In the genomic region with DNA sequence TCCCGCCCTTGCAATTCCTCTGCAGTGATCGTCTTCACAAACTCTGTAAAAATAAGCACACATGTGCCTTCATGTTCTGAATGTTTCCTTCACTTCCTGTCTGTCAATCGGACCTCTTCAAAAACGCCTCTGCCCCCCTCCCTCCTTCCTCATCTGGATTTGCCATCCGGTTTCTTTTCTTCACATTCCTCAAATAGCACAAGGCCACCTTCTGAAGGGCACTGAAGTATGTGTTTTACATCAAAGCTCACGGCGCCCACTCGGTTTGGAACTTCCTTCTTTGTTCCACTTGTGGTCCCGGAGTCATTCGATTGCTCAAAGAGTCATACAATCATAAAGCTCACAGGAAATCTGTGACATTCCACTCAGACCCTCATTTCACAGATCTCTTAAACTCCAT, we compare ENCODE assay signal across 14 cellular contexts.
DNase-seq lines count a peak whose midpoint lies in the region; ATAC-seq and TF ChIP-seq lines count a peak whose summit lies in the region.
"Had no signal": no experiment of that assay in that cellular context is flagged by ENCODE, and none has a peak within 500 bp of the region (broad histone marks: within the 10 kb centered on the region; RNA-seq: fewer than 3 reads in every experiment).

No MANE protein-coding gene starts in this region.

- WGBS in IMR-90 (ENCODE audit: extremely low coverage in 2 of 2, insufficient read length in 1 of 2), 2 experiments: 0% methylated on average over 2 of the region's 10 CpGs; no CpG with 5 or more reads in 1 of the 2 experiments

- no peak overlapping the region for H4K91ac ChIP-seq in IMR-90 (ENCODE audit: insufficient read depth, low read depth, low read length)

- ATAC-seq in IMR-90 (ENCODE audit: low read depth): no peak
- peak; percentile 52 for ATAC-seq in left lung
- peak; percentile 44 for ATAC-seq in upper lobe of right lung
- ATAC-seq in GM21423 (IDR thresholded peaks at IDR 0.05; ENCODE audit: unreplicated experiment): no peak
- ATAC-seq: HCT116, HepG2 had no signal

- H3K79me1 ChIP-seq in IMR-90 (ENCODE audit: low read depth in 1 of 2, low read length in 2 of 2): no peaks in the 10 kb centered on the region

- no peak overlapping the region for H3K18ac ChIP-seq in IMR-90 (ENCODE audit: low read depth, low read length)

- no peaks in the 10 kb centered on the region for H3K27me3 ChIP-seq in BLaER1
- no peaks in the 10 kb centered on the region for H3K27me3 ChIP-seq in IMR-90 (ENCODE audit: control insufficient read depth, insufficient read depth, low read length)
- no peaks in the 10 kb centered on the region for H3K27me3 ChIP-seq in left lung
- no peaks in the 10 kb centered on the region for H3K27me3 ChIP-seq in upper lobe of right lung

- H2AFZ ChIP-seq in IMR-90 (replicated peaks; ENCODE audit: low read length, poor library complexity): peak overlapping the region; percentile 70

- TF ChIP-seq POLR2A in IMR-90 (IDR thresholded peaks at IDR 0.05; ENCODE audit: low read depth, low read length): no peak

- H2AK5ac ChIP-seq in IMR-90 (ENCODE audit: low read depth, low read length): no peak overlapping the region

- no peak overlapping the region for H4K8ac ChIP-seq in IMR-90 (ENCODE audit: low read depth in 2 of 2, low read length in 2 of 2)

- DNase-seq in IMR-90: no peak
- no peak for DNase-seq in left lung
- DNase-seq in upper lobe of right lung: no peak
- no peak for DNase-seq in SW480 (ENCODE audit: low spot score)
- DNase-seq: Caco-2; CD4-positive, alpha-beta T cell; GOT3; H7; HFFc6 had no signal

- BruUV-seq in IMR-90 (replicated peaks; lab: Mats Ljungman, UMichigan): no TSS peak

- peak overlapping the region; percentile 66 for H3K4me2 ChIP-seq in BLaER1
- no peak overlapping the region for H3K4me2 ChIP-seq in IMR-90 (ENCODE audit: low read depth, low read length)

- TF ChIP-seq RAD21 in IMR-90 (IDR thresholded peaks at IDR 0.05; ENCODE audit: low read length): no peak

- no peak overlapping the region for H3K56ac ChIP-seq in IMR-90 (ENCODE audit: extremely low read depth, insufficient read depth, low read length)

- TF ChIP-seq CTCF in IMR-90 (conservative IDR thresholded peaks at IDR 0.05; ENCODE audit: low read depth, low read length) (no peak), left lung (IDR thresholded peaks at IDR 0.05) (no peak), upper lobe of right lung (IDR thresholded peaks at IDR 0.05) (no peak)

- H3K9me1 ChIP-seq in IMR-90 (ENCODE audit: insufficient read depth, low read length): no peaks in the 10 kb centered on the region

- H3K4me3 ChIP-seq in BLaER1 (no peak overlapping the region), IMR-90 (ENCODE audit: insufficient read depth, low read depth, low read length) (no peak overlapping the region), left lung (no peak overlapping the region), upper lobe of right lung (no peak overlapping the region)

- no peak overlapping the region for H3K9ac ChIP-seq in BLaER1
- H3K9ac ChIP-seq in IMR-90 (ENCODE audit: low read depth, low read length): no peak overlapping the region

- POLR2A ChIA-PET in IMR-90 (lab: Charles Lee; ENCODE audit: unreplicated experiment): no interaction called here

- no peak overlapping the region for H3K14ac ChIP-seq in IMR-90 (replicated peaks; ENCODE audit: low read depth, low read length)

- H3K4me1 ChIP-seq in BLaER1: peaks cover 12% of the 10 kb centered on the region
- H3K4me1 ChIP-seq in IMR-90 (ENCODE audit: control insufficient read depth, insufficient read depth, low read length): no peaks in the 10 kb centered on the region
- no peaks in the 10 kb centered on the region for H3K4me1 ChIP-seq in left lung
- H3K4me1 ChIP-seq in upper lobe of right lung: no peaks in the 10 kb centered on the region
- H3K4me1 ChIP-seq: Caco-2 had no signal

- H4K20me1 ChIP-seq in BLaER1: no peaks in the 10 kb centered on the region
- no peaks in the 10 kb centered on the region for H4K20me1 ChIP-seq in IMR-90 (ENCODE audit: insufficient read depth, low read length)

- no peak overlapping the region for H2BK5ac ChIP-seq in IMR-90 (ENCODE audit: low read depth, low read length, poor library complexity, severe bottlenecking)

- dilution Hi-C loops in IMR-90 (cut with HindIII; ENCODE audit: low sequenced_read_pairs, unreplicated experiment): no loop called here

- H3K23ac ChIP-seq in IMR-90 (ENCODE audit: low read depth, low read length): no peak overlapping the region

- in situ Hi-C loops in IMR-90 (cut with MboI; ENCODE audit: low sequenced_read_pairs): no loop called here

- H2BK20ac ChIP-seq in IMR-90 (ENCODE audit: low read depth, low read length): no peak overlapping the region

- H3K27ac ChIP-seq in BLaER1 (no peak overlapping the region; the same call in 1 of the 2 replicates), IMR-90 (ENCODE audit: insufficient read depth, low read length) (no peak overlapping the region), left lung (no peak overlapping the region), upper lobe of right lung (no peak overlapping the region)
- H3K27ac ChIP-seq: C4-2B had no signal

- CTCF ChIA-PET in IMR-90 (lab: Yijun Ruan, JAX): no interaction called here

- H3K4ac ChIP-seq in IMR-90 (ENCODE audit: low read depth, low read length): no peak overlapping the region

- no peak overlapping the region for H2BK120ac ChIP-seq in IMR-90 (ENCODE audit: low read depth, low read length)

- H2BK15ac ChIP-seq in IMR-90 (ENCODE audit: low read depth, low read length): no peak overlapping the region

- H2AK9ac ChIP-seq in IMR-90 (replicated peaks; ENCODE audit: low read depth, low read length, poor library complexity): no peak overlapping the region

- H3K9me3 ChIP-seq in BLaER1 (no peaks in the 10 kb centered on the region), IMR-90 (ENCODE audit: control insufficient read depth, insufficient read depth, low read length) (peaks cover 34% of the 10 kb centered on the region), left lung (no peaks in the 10 kb centered on the region), upper lobe of right lung (no peaks in the 10 kb centered on the region)
- H3K9me3 ChIP-seq: Caco-2 had no signal

- H4K5ac ChIP-seq in IMR-90 (ENCODE audit: low read depth, low read length): no peak overlapping the region

- H3K36me3 ChIP-seq in BLaER1 (no peaks in the 10 kb centered on the region), IMR-90 (ENCODE audit: control insufficient read depth, insufficient read depth, low read length) (no peaks in the 10 kb centered on the region), left lung (no peaks in the 10 kb centered on the region), upper lobe of right lung (no peaks in the 10 kb centered on the region)

- intact Hi-C loops in IMR-90 (cut with micrococcal nuclease): no loop called here
- intact Hi-C loops in left lung (cut with DNase I): no loop called here
- intact Hi-C loops in upper lobe of right lung (cut with DNase I): no loop called here

TF ChIP-seq in IMR-90, 13 proteins besides CTCF, POLR2A, EP300 and RAD21:
- TF ChIP-seq FOS (IDR thresholded peaks at IDR 0.05; ENCODE audit: low read depth, low read length) (no peak), CEBPB (IDR thresholded peaks at IDR 0.05; ENCODE audit: low read depth, low read length) (no peak), SMC3 (IDR thresholded peaks at IDR 0.05; ENCODE audit: low read depth, low read length) (no peak), MAZ (IDR thresholded peaks at IDR 0.05; ENCODE audit: borderline replicate concordance, low read depth, low read length) (no peak), MAFK (IDR thresholded peaks at IDR 0.05; ENCODE audit: low read depth, low read length) (no peak), RCOR1 (IDR thresholded peaks at IDR 0.05; ENCODE audit: insufficient replicate concordance, low read length) (no peak), NFE2L2 (IDR thresholded peaks at IDR 0.05; ENCODE audit: low read depth, low read length) (no peak), MXI1 (IDR thresholded peaks at IDR 0.05; ENCODE audit: borderline replicate concordance, low read depth, low read length) (no peak), CHD1 (IDR thresholded peaks at IDR 0.05; ENCODE audit: low read depth, low read length) (no peak), BHLHE40 (IDR thresholded peaks at IDR 0.05; ENCODE audit: low read depth, low read length) (no peak), RFX5 (IDR thresholded peaks at IDR 0.05; ENCODE audit: low read depth, low read length) (no peak)
- TF ChIP-seq, protein P1, sequence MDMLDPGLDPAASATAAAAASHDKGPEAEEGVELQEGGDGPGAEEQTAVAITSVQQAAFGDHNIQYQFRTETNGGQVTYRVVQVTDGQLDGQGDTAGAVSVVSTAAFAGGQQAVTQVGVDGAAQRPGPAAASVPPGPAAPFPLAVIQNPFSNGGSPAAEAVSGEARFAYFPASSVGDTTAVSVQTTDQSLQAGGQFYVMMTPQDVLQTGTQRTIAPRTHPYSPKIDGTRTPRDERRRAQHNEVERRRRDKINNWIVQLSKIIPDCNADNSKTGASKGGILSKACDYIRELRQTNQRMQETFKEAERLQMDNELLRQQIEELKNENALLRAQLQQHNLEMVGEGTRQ (IDR thresholded peaks at IDR 0.05; ENCODE audit: low read depth, low read length): no peak
- TF ChIP-seq, protein P2, sequence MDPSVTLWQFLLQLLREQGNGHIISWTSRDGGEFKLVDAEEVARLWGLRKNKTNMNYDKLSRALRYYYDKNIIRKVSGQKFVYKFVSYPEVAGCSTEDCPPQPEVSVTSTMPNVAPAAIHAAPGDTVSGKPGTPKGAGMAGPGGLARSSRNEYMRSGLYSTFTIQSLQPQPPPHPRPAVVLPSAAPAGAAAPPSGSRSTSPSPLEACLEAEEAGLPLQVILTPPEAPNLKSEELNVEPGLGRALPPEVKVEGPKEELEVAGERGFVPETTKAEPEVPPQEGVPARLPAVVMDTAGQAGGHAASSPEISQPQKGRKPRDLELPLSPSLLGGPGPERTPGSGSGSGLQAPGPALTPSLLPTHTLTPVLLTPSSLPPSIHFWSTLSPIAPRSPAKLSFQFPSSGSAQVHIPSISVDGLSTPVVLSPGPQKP (IDR thresholded peaks at IDR 0.05; ENCODE audit: borderline replicate concordance, low read depth, low read length): no peak

Comparison
In these comparisons a context has a peak if more than half of its experiments do, and no peak if none do; other contexts are left out.
1. ATAC-seq: peak in left lung (single experiment) and upper lobe of right lung (single experiment); none in IMR-90 (single experiment) and GM21423 (single experiment).